ENCODE assay signal across 1 cellular context in the genomic region with DNA sequence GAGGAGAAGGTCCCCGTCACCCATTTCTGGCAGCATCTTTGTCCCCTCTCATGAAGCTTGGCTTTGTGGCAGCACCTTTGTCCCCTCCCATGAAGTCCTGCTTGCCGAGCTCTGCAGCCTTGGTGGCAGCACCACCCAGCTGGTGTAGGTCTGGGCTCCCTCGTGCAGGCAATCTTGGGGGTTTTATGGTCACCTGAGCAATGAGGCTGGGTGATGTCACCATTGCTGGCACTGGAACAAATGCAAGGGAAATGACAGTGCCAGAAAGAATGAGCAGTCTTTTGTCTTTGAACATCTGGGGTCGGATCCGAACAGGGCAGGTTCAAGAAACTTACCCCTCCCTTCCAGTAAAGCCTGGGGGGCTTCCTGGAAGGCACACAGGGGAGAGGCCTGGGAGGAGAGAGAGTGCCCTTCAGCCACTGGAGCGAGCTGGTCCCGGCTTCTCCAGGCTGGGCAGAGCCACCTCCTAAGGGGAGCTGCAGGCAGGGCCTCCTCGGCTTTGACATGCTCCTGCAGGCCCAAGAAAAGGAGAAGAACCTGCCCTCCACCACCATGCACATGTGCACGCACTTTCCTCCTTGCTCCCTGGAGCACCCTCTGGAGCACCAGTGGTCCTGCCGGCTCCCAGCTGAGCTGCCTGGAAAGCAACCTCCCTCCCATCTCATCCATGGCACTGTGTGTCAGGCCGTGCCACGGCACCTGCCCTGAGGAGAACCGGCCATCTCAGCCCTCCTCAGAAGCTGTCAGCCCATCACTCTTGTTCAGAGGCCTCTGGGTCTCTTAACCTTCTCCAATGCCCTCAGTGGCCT.
TF ChIP-seq lines count a peak whose summit lies in the region.

No MANE protein-coding gene starts in this region.

TF ChIP-seq in SK-N-SH, 30 proteins besides CTCF, POLR2A, EP300 and RAD21:
- TF ChIP-seq RXRA (IDR thresholded peaks at IDR 0.05; ENCODE audit: borderline replicate concordance, low read depth): no peak
- TF ChIP-seq TAF1 (IDR thresholded peaks at IDR 0.05; ENCODE audit: borderline replicate concordance, low read depth, low read length): no peak
- TF ChIP-seq JUND (IDR thresholded peaks at IDR 0.05): no peak
- TF ChIP-seq MXI1 (IDR thresholded peaks at IDR 0.05; ENCODE audit: low read depth, low read length): no peak
- TF ChIP-seq GATA2 (CRISPR knock-in tag; IDR thresholded peaks at IDR 0.05): no peak
- TF ChIP-seq, protein P1, sequence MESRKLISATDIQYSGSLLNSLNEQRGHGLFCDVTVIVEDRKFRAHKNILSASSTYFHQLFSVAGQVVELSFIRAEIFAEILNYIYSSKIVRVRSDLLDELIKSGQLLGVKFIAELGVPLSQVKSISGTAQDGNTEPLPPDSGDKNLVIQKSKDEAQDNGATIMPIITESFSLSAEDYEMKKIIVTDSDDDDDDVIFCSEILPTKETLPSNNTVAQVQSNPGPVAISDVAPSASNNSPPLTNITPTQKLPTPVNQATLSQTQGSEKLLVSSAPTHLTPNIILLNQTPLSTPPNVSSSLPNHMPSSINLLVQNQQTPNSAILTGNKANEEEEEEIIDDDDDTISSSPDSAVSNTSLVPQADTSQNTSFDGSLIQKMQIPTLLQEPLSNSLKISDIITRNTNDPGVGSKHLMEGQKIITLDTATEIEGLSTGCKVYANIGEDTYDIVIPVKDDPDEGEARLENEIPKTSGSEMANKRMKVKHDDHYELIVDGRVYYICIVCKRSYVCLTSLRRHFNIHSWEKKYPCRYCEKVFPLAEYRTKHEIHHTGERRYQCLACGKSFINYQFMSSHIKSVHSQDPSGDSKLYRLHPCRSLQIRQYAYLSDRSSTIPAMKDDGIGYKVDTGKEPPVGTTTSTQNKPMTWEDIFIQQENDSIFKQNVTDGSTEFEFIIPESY (IDR thresholded peaks at IDR 0.05; ENCODE audit: borderline replicate concordance, low read depth): no peak
- TF ChIP-seq SIN3A (IDR thresholded peaks at IDR 0.05; ENCODE audit: borderline replicate concordance, low read depth, low read length): no peak
- no peak for TF ChIP-seq MEF2A (IDR thresholded peaks at IDR 0.05; ENCODE audit: borderline replicate concordance, low read depth)
- no peak for TF ChIP-seq FOXJ3 (CRISPR knock-in tag; IDR thresholded peaks at IDR 0.05)
- TF ChIP-seq FOXM1 (IDR thresholded peaks at IDR 0.05; ENCODE audit: low read depth): no peak
- TF ChIP-seq, protein P2, sequence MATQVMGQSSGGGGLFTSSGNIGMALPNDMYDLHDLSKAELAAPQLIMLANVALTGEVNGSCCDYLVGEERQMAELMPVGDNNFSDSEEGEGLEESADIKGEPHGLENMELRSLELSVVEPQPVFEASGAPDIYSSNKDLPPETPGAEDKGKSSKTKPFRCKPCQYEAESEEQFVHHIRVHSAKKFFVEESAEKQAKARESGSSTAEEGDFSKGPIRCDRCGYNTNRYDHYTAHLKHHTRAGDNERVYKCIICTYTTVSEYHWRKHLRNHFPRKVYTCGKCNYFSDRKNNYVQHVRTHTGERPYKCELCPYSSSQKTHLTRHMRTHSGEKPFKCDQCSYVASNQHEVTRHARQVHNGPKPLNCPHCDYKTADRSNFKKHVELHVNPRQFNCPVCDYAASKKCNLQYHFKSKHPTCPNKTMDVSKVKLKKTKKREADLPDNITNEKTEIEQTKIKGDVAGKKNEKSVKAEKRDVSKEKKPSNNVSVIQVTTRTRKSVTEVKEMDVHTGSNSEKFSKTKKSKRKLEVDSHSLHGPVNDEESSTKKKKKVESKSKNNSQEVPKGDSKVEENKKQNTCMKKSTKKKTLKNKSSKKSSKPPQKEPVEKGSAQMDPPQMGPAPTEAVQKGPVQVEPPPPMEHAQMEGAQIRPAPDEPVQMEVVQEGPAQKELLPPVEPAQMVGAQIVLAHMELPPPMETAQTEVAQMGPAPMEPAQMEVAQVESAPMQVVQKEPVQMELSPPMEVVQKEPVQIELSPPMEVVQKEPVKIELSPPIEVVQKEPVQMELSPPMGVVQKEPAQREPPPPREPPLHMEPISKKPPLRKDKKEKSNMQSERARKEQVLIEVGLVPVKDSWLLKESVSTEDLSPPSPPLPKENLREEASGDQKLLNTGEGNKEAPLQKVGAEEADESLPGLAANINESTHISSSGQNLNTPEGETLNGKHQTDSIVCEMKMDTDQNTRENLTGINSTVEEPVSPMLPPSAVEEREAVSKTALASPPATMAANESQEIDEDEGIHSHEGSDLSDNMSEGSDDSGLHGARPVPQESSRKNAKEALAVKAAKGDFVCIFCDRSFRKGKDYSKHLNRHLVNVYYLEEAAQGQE (IDR thresholded peaks at IDR 0.05; ENCODE audit: low read depth, low read length): no peak
- TF ChIP-seq NRF1 (IDR thresholded peaks at IDR 0.05; ENCODE audit: low read depth, low read length): no peak
- TF ChIP-seq ELF1 (IDR thresholded peaks at IDR 0.05): no peak
- no peak for TF ChIP-seq POLR2AphosphoS5 (IDR thresholded peaks at IDR 0.05; ENCODE audit: low read depth, low read length)
- TF ChIP-seq FOSL2 (IDR thresholded peaks at IDR 0.05; ENCODE audit: borderline replicate concordance, low read depth): no peak
- no peak for TF ChIP-seq YY1 (IDR thresholded peaks at IDR 0.05; ENCODE audit: low read depth)
- TF ChIP-seq, protein P3, sequence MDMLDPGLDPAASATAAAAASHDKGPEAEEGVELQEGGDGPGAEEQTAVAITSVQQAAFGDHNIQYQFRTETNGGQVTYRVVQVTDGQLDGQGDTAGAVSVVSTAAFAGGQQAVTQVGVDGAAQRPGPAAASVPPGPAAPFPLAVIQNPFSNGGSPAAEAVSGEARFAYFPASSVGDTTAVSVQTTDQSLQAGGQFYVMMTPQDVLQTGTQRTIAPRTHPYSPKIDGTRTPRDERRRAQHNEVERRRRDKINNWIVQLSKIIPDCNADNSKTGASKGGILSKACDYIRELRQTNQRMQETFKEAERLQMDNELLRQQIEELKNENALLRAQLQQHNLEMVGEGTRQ (IDR thresholded peaks at IDR 0.05; ENCODE audit: borderline replicate concordance, low read depth, low read length): no peak
- no peak for TF ChIP-seq TEAD4 (IDR thresholded peaks at IDR 0.05; ENCODE audit: borderline replicate concordance, insufficient read depth)
- TF ChIP-seq, protein P4, sequence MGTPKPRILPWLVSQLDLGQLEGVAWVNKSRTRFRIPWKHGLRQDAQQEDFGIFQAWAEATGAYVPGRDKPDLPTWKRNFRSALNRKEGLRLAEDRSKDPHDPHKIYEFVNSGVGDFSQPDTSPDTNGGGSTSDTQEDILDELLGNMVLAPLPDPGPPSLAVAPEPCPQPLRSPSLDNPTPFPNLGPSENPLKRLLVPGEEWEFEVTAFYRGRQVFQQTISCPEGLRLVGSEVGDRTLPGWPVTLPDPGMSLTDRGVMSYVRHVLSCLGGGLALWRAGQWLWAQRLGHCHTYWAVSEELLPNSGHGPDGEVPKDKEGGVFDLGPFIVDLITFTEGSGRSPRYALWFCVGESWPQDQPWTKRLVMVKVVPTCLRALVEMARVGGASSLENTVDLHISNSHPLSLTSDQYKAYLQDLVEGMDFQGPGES (IDR thresholded peaks at IDR 0.05; ENCODE audit: low read depth, low read length): no peak
